Comparison of ENCODE assay signal across 12 cellular contexts in genomic region chr19:38793186-38793585, GRCh38. TPM values are rescaled to one million over a fixed set of nuclear protein-coding genes. Genes with fewer than 3 reads are reported as not detected.
DNase-seq lines count a peak whose midpoint lies in the region; ATAC-seq, FAIRE-seq and TF ChIP-seq lines count a peak whose summit lies in the region.
"Had no signal": no experiment of that assay in that cellular context is flagged by ENCODE, and none has a peak within 500 bp of the region (broad histone marks: within the 10 kb centered on the region; RNA-seq: fewer than 3 reads in every experiment).

No MANE protein-coding gene starts in this region.

- H3K79me2 ChIP-seq in HepG2 (ENCODE audit: insufficient read depth, low read length) (no peaks in the 10 kb centered on the region), neural progenitor cell (ENCODE audit: low read depth) (no peaks in the 10 kb centered on the region)

- H3K9ac ChIP-seq in HepG2 (ENCODE audit: insufficient read depth, low read depth, low read length), result no peak overlapping the region
- H3K9ac ChIP-seq in adipocyte (ENCODE audit: low read length), result no peak overlapping the region
- H3K9ac ChIP-seq in iPS-15b (ENCODE audit: low read depth, low read length), result no peak overlapping the region
- no peak overlapping the region for H3K9ac ChIP-seq in neural progenitor cell

- peaks cover 7% of the 10 kb centered on the region for H3K9me3 Mint-ChIP-seq in neural progenitor cell

- in situ Hi-C loops in HepG2 (cut with HindIII; ENCODE audit: extremely low pct_ligation_motif_present, low pct_unique_long_range_greater_than_20kb), result no loop called here

- H3K4me1 ChIP-seq in HepG2 (ENCODE audit: insufficient read depth, low read length), result peaks cover 19% of the 10 kb centered on the region
- H3K4me1 ChIP-seq in right lobe of liver, result no peaks in the 10 kb centered on the region
- H3K4me1 ChIP-seq in adipocyte (ENCODE audit: control insufficient read depth, insufficient read depth, low read length), result no peaks in the 10 kb centered on the region
- peaks cover 3% of the 10 kb centered on the region for H3K4me1 ChIP-seq in iPS-15b (ENCODE audit: control insufficient read depth, insufficient read depth, low read length)
- no peaks in the 10 kb centered on the region for H3K4me1 ChIP-seq in neural progenitor cell
- no peaks in the 10 kb centered on the region for H3K4me1 ChIP-seq in BE2C

- H3K27ac ChIP-seq in HepG2 (ENCODE audit: extremely low read length, insufficient read depth, low read length) (no peak overlapping the region), right lobe of liver (no peak overlapping the region), neural progenitor cell (no peak overlapping the region)

- TF ChIP-seq EP300 in HepG2 (IDR thresholded peaks at IDR 0.05; ENCODE audit: low read depth in 2 of 2, low read length in 2 of 2) (no peak), HepG2 (CRISPR knock-in tag; IDR thresholded peaks at IDR 0.05; ENCODE audit: borderline replicate concordance) (no peak)

- intact Hi-C loops in HepG2 (cut with micrococcal nuclease; ENCODE audit: unreplicated experiment), result no loop called here
- intact Hi-C loops in right lobe of liver (cut with DNase I), result no loop called here

- TF ChIP-seq CTCF in HepG2 (CRISPR knock-in tag; IDR thresholded peaks at IDR 0.05) (no peak), right lobe of liver (IDR thresholded peaks at IDR 0.05) (no peak), neural progenitor cell (IDR thresholded peaks at IDR 0.05) (no peak), BE2C (IDR thresholded peaks at IDR 0.05; ENCODE audit: low read depth, low read length) (no peak)

- TF ChIP-seq POLR2A in HepG2 (IDR thresholded peaks at IDR 0.05; ENCODE audit: insufficient read depth in 1 of 2, low read depth in 2 of 2, low read length in 2 of 2), result no peak
- no peak for TF ChIP-seq POLR2A in right lobe of liver (IDR thresholded peaks at IDR 0.05)

- DNase-seq in HepG2 (ENCODE audit: low spot score) (no peak), right lobe of liver (no peak), adipocyte (ENCODE audit: low read depth) (peak; percentile 29), NCI-H82 (lab: John Stamatoyannopoulos, UW) (no peak), neural progenitor cell (ENCODE audit: low spot score) (no peak), left lobe of liver (ENCODE audit: low spot score) (no peak), BE2C (no peak)
- DNase-seq: NCI-H446, occipital lobe had no signal

- H4K20me1 ChIP-seq in HepG2 (ENCODE audit: insufficient read depth, low read length) (no peaks in the 10 kb centered on the region), neural progenitor cell (ENCODE audit: low read depth) (no peaks in the 10 kb centered on the region)

- no peak for ATAC-seq in HepG2
- ATAC-seq in right lobe of liver, result no peak
- no peak for ATAC-seq in left lobe of liver
- ATAC-seq: HCT116 had no signal

- H2AFZ ChIP-seq in HepG2 (ENCODE audit: low read length), result no peak overlapping the region
- H2AFZ ChIP-seq in neural progenitor cell (replicated peaks), result no peak overlapping the region

- H3K4me3 Mint-ChIP-seq in neural progenitor cell, result no peak overlapping the region

- no peaks in the 10 kb centered on the region for H3K27me3 ChIP-seq in HepG2 (ENCODE audit: control insufficient read depth in 1 of 2, insufficient read depth in 2 of 2, low read length in 2 of 2)
- no peaks in the 10 kb centered on the region for H3K27me3 ChIP-seq in right lobe of liver
- H3K27me3 ChIP-seq in adipocyte (replicated peaks; ENCODE audit: control insufficient read depth, insufficient read depth, low read length), result no peaks in the 10 kb centered on the region
- H3K27me3 ChIP-seq in iPS-15b (ENCODE audit: control insufficient read depth, insufficient read depth, low read length), result no peaks in the 10 kb centered on the region
- H3K27me3 ChIP-seq in neural progenitor cell, result no peaks in the 10 kb centered on the region
- no peaks in the 10 kb centered on the region for H3K27me3 ChIP-seq in BE2C
- H3K27me3 ChIP-seq: heart left ventricle had no signal

- no peak for FAIRE-seq in HepG2 (lab: Jason Lieb, UNC)

- H3K36me3 ChIP-seq in HepG2 (replicated peaks in 1 of 2; ENCODE audit: control insufficient read depth in 1 of 2, insufficient read depth in 2 of 2, low read length in 2 of 2) (no peaks in the 10 kb centered on the region), right lobe of liver (no peaks in the 10 kb centered on the region), adipocyte (ENCODE audit: control insufficient read depth, insufficient read depth, low read length, severe bottlenecking) (no peaks in the 10 kb centered on the region), iPS-15b (ENCODE audit: control insufficient read depth, insufficient read depth, low read length) (no peaks in the 10 kb centered on the region), neural progenitor cell (no peaks in the 10 kb centered on the region), BE2C (no peaks in the 10 kb centered on the region)
- H3K36me3 ChIP-seq: heart left ventricle had no signal

- CTCF ChIA-PET in HepG2 (lab: Yijun Ruan, JAX; ENCODE audit: low intra/inter-chr PET ratio, low total read pairs), result no interaction called here

- H3K9me3 ChIP-seq in HepG2 (ENCODE audit: low read length), result no peaks in the 10 kb centered on the region
- no peaks in the 10 kb centered on the region for H3K9me3 ChIP-seq in right lobe of liver
- no peaks in the 10 kb centered on the region for H3K9me3 ChIP-seq in adipocyte (ENCODE audit: control insufficient read depth, low read length)
- H3K9me3 ChIP-seq in iPS-15b (ENCODE audit: control insufficient read depth, insufficient read depth, low read length), result no peaks in the 10 kb centered on the region
- H3K9me3 ChIP-seq in neural progenitor cell (ENCODE audit: low read depth), result no peaks in the 10 kb centered on the region
- no peaks in the 10 kb centered on the region for H3K9me3 ChIP-seq in BE2C
- H3K9me3 ChIP-seq: heart left ventricle had no signal

- 65% methylated on average over 8 of the region's 8 CpGs for WGBS in HepG2 (ENCODE audit: low lambda C conversion rate)
- 81% methylated on average over 7 of the region's 8 CpGs for WGBS in right lobe of liver (ENCODE audit: insufficient coverage, low coverage, low lambda C conversion rate, missing lambda C conversion rate)

- H3K4me3 ChIP-seq in HepG2 (replicated peaks in 1 of 3; ENCODE audit: insufficient read depth in 1 of 3, low read depth in 2 of 3, low read length in 3 of 3), result no peak overlapping the region
- no peak overlapping the region for H3K4me3 ChIP-seq in right lobe of liver
- no peak overlapping the region for H3K4me3 ChIP-seq in adipocyte (ENCODE audit: low read length)
- peak overlapping the region; percentile 53 for H3K4me3 ChIP-seq in iPS-15b (ENCODE audit: low read depth, low read length)
- no peak overlapping the region for H3K4me3 ChIP-seq in neural progenitor cell
- H3K4me3 ChIP-seq in BE2C (ENCODE audit: low read depth, low read length), result no peak overlapping the region

- no peaks in the 10 kb centered on the region for H3F3A ChIP-seq in neural progenitor cell (ENCODE audit: low read depth)

- no peak overlapping the region for H3K27ac Mint-ChIP-seq in neural progenitor cell

- H3K4me2 ChIP-seq in HepG2 (ENCODE audit: low read depth, low read length), result peak overlapping the region; percentile 16; the same call in 1 of the 2 replicates
- no peak overlapping the region for H3K4me2 ChIP-seq in neural progenitor cell

- BruUV-seq in HepG2 (replicated peaks; lab: Mats Ljungman, UMichigan), result no TSS peak

- peaks cover 5% of the 10 kb centered on the region for H3K4me1 Mint-ChIP-seq in neural progenitor cell

- H3K27me3 Mint-ChIP-seq in neural progenitor cell (ENCODE audit: insufficient read depth, low read depth), result peaks cover 2% of the 10 kb centered on the region

- POLR2A ChIA-PET in HepG2 (lab: Yijun Ruan, JAX), result interaction anchor here (1.6 kb wide), 1 partner anchor 18 kb away, joined by 5 read pairs; no protein-coding TSS in a partner anchor

- TF ChIP-seq RAD21 in HepG2 (CRISPR knock-in tag; IDR thresholded peaks at IDR 0.05), result no peak

- H3K36me3 Mint-ChIP-seq in neural progenitor cell, result no peaks in the 10 kb centered on the region

RNA-seq across cellular contexts. Expression of gene LGALS7B, which starts 4.2 kb away (rescaled TPM):
- total RNA-seq in HepG2 (2016; rRNA removed; fragmentation: Illumina TruSeq; extraction: Trizol) (0.73 and 1.7 TPM in 2 replicates), right lobe of liver (not detected), neural progenitor cell (ENCODE audit: low replicate concordance) (not detected in 2 replicates), left lobe of liver (not detected)
- not detected in 2 replicates for total RNA-seq in HepG2 (2016; cell fraction: cytosol; rRNA removed; fragmentation: Illumina TruSeq; extraction: Trizol; ENCODE audit: low read depth)
- total RNA-seq in HepG2 (2016; cell fraction: insoluble cytoplasmic fraction; rRNA removed; fragmentation: Illumina TruSeq; extraction: Trizol), result 0.80 and 2.9 TPM in 2 replicates
- 0.77 TPM in 1 of 2 replicates, not detected in the other for total RNA-seq in HepG2 (2016; cell fraction: membrane; rRNA removed; fragmentation: Illumina TruSeq; extraction: Trizol)
- not detected in 2 replicates for total RNA-seq in HepG2 (2016; cell fraction: nucleus; rRNA removed; fragmentation: Illumina TruSeq; extraction: Trizol)
- 2.1 and 4.0 TPM in 2 replicates for polyA plus RNA-seq in HepG2 (2011; rRNA removed)
- polyA plus RNA-seq in HepG2 (2011; cell fraction: cytosol; rRNA removed), result 4.6 and 7.7 TPM in 2 replicates
- polyA plus RNA-seq in HepG2 (2011; cell fraction: nucleus; rRNA removed), result 2.3 and 3.2 TPM in 2 replicates
- polyA plus RNA-seq in HepG2 (2012), result 1.6 and 3.8 TPM in 2 replicates
- 0.27 and 0.35 TPM in 2 replicates for polyA plus RNA-seq in HepG2 (2016; cell fraction: cytosol; fragmentation: Illumina TruSeq; extraction: Trizol; ENCODE audit: low read depth)
- 1.1 and 1.9 TPM in 2 replicates for polyA plus RNA-seq in HepG2 (2016; cell fraction: insoluble cytoplasmic fraction; fragmentation: Illumina TruSeq; extraction: Trizol; ENCODE audit: low read depth)
- 0.50 TPM in 1 of 2 replicates, not detected in the other for polyA plus RNA-seq in HepG2 (2016; cell fraction: membrane; fragmentation: Illumina TruSeq; extraction: Trizol; ENCODE audit: low read depth)
- polyA plus RNA-seq in HepG2 (2016; cell fraction: nucleus; fragmentation: Illumina TruSeq; extraction: Trizol; ENCODE audit: insufficient read depth, low read depth), result 2.2 TPM in 1 of 2 replicates, not detected in the other
- polyA minus RNA-seq in HepG2 (2011; rRNA and poly(A)+ RNA removed; ENCODE audit: low replicate concordance), result 0.37 TPM in 1 of 2 replicates, not detected in the other
- polyA minus RNA-seq in HepG2 (2011; cell fraction: cytosol; rRNA and poly(A)+ RNA removed), result 2.1 TPM in 1 of 2 replicates, not detected in the other
- not detected in 2 replicates for polyA minus RNA-seq in HepG2 (2011; cell fraction: nucleus; rRNA and poly(A)+ RNA removed)
- not detected for polyA plus RNA-seq in BE2C (2012; ENCODE audit: insufficient read depth, insufficient read length, low read depth)
- total RNA-seq: heart left ventricle, occipital lobe had no signal
- polyA plus RNA-seq: heart left ventricle had no signal

RNA-seq across cellular contexts. Expression of gene LGALS4, which starts 19.6 kb away (rescaled TPM):
- total RNA-seq in HepG2 (2016; rRNA removed; fragmentation: Illumina TruSeq; extraction: Trizol) (0.24 and 0.32 TPM in 2 replicates), right lobe of liver (100 to 1,000 TPM in 5 of 6 experiments, 10 to 100 TPM in 1; 21.0 to 376 (median 186) TPM), neural progenitor cell (ENCODE audit: low replicate concordance) (0.31 TPM in 1 of 2 replicates, not detected in the other), left lobe of liver (102 TPM)
- total RNA-seq in HepG2 (2016; cell fraction: cytosol; rRNA removed; fragmentation: Illumina TruSeq; extraction: Trizol; ENCODE audit: low read depth), result not detected in 2 replicates
- 0.39 TPM in 1 of 2 replicates, not detected in the other for total RNA-seq in HepG2 (2016; cell fraction: insoluble cytoplasmic fraction; rRNA removed; fragmentation: Illumina TruSeq; extraction: Trizol)
- 0.31 TPM in 1 of 2 replicates, not detected in the other for total RNA-seq in HepG2 (2016; cell fraction: membrane; rRNA removed; fragmentation: Illumina TruSeq; extraction: Trizol)
- total RNA-seq in HepG2 (2016; cell fraction: nucleus; rRNA removed; fragmentation: Illumina TruSeq; extraction: Trizol), result 0.28 and 0.41 TPM in 2 replicates
- 0.48 and 0.71 TPM in 2 replicates for polyA plus RNA-seq in HepG2 (2011; rRNA removed)
- polyA plus RNA-seq in HepG2 (2011; cell fraction: cytosol; rRNA removed), result 0.26 and 0.30 TPM in 2 replicates
- 2.4 and 2.9 TPM in 2 replicates for polyA plus RNA-seq in HepG2 (2011; cell fraction: nucleus; rRNA removed)
- polyA plus RNA-seq in HepG2 (2012), result 0.59 and 0.87 TPM in 2 replicates
- 0.17 TPM in 1 of 2 replicates, not detected in the other for polyA plus RNA-seq in HepG2 (2016; cell fraction: cytosol; fragmentation: Illumina TruSeq; extraction: Trizol; ENCODE audit: low read depth)
- polyA plus RNA-seq in HepG2 (2016; cell fraction: insoluble cytoplasmic fraction; fragmentation: Illumina TruSeq; extraction: Trizol; ENCODE audit: low read depth), result not detected in 2 replicates
- polyA plus RNA-seq in HepG2 (2016; cell fraction: membrane; fragmentation: Illumina TruSeq; extraction: Trizol; ENCODE audit: low read depth), result 0.26 TPM in 1 of 2 replicates, not detected in the other
- polyA plus RNA-seq in HepG2 (2016; cell fraction: nucleus; fragmentation: Illumina TruSeq; extraction: Trizol; ENCODE audit: insufficient read depth, low read depth), result 2.4 TPM in 1 of 2 replicates, not detected in the other
- 0.42 and 0.68 TPM in 2 replicates for polyA minus RNA-seq in HepG2 (2011; rRNA and poly(A)+ RNA removed; ENCODE audit: low replicate concordance)
- polyA minus RNA-seq in HepG2 (2011; cell fraction: cytosol; rRNA and poly(A)+ RNA removed), result not detected in 2 replicates
- 0.90 and 3.0 TPM in 2 replicates for polyA minus RNA-seq in HepG2 (2011; cell fraction: nucleus; rRNA and poly(A)+ RNA removed)
- polyA plus RNA-seq in BE2C (2012; ENCODE audit: insufficient read depth, insufficient read length, low read depth), result not detected

RNA-seq across cellular contexts. Expression of gene LGALS7, which starts 19.9 kb away (rescaled TPM):
- not detected in 2 replicates for total RNA-seq in HepG2 (2016; rRNA removed; fragmentation: Illumina TruSeq; extraction: Trizol)
- not detected in 2 replicates for total RNA-seq in HepG2 (2016; cell fraction: cytosol; rRNA removed; fragmentation: Illumina TruSeq; extraction: Trizol; ENCODE audit: low read depth)
- total RNA-seq in HepG2 (2016; cell fraction: insoluble cytoplasmic fraction; rRNA removed; fragmentation: Illumina TruSeq; extraction: Trizol), result not detected in 2 replicates
- 0.93 TPM in 1 of 2 replicates, not detected in the other for total RNA-seq in HepG2 (2016; cell fraction: membrane; rRNA removed; fragmentation: Illumina TruSeq; extraction: Trizol)
- total RNA-seq in HepG2 (2016; cell fraction: nucleus; rRNA removed; fragmentation: Illumina TruSeq; extraction: Trizol), result not detected in 2 replicates
- polyA plus RNA-seq in HepG2 (2011; rRNA removed), result 0.73 and 0.85 TPM in 2 replicates
- 1.6 and 1.9 TPM in 2 replicates for polyA plus RNA-seq in HepG2 (2011; cell fraction: cytosol; rRNA removed)
- polyA plus RNA-seq in HepG2 (2011; cell fraction: nucleus; rRNA removed), result 1.7 and 2.4 TPM in 2 replicates
- 0.35 TPM in 1 of 2 replicates, not detected in the other for polyA plus RNA-seq in HepG2 (2012)
- polyA plus RNA-seq in HepG2 (2016; cell fraction: cytosol; fragmentation: Illumina TruSeq; extraction: Trizol; ENCODE audit: low read depth), result not detected in 2 replicates
- polyA plus RNA-seq in HepG2 (2016; cell fraction: insoluble cytoplasmic fraction; fragmentation: Illumina TruSeq; extraction: Trizol; ENCODE audit: low read depth), result not detected in 2 replicates
- polyA plus RNA-seq in HepG2 (2016; cell fraction: membrane; fragmentation: Illumina TruSeq; extraction: Trizol; ENCODE audit: low read depth), result 0.63 TPM in 1 of 2 replicates, not detected in the other
- polyA plus RNA-seq in HepG2 (2016; cell fraction: nucleus; fragmentation: Illumina TruSeq; extraction: Trizol; ENCODE audit: insufficient read depth, low read depth), result not detected in 2 replicates
- 0.58 TPM in 1 of 2 replicates, not detected in the other for polyA minus RNA-seq in HepG2 (2011; rRNA and poly(A)+ RNA removed; ENCODE audit: low replicate concordance)
- not detected in 2 replicates for polyA minus RNA-seq in HepG2 (2011; cell fraction: cytosol; rRNA and poly(A)+ RNA removed)
- polyA minus RNA-seq in HepG2 (2011; cell fraction: nucleus; rRNA and poly(A)+ RNA removed), result 0.99 TPM in 1 of 2 replicates, not detected in the other
- not detected for total RNA-seq in right lobe of liver
- not detected in 2 replicates for total RNA-seq in neural progenitor cell (ENCODE audit: low replicate concordance)
- not detected for total RNA-seq in left lobe of liver
- polyA plus RNA-seq in BE2C (2012; ENCODE audit: insufficient read depth, insufficient read length, low read depth), result not detected
- total RNA-seq: heart left ventricle had no signal

RNA-seq across cellular contexts. Expression of gene ECH1, which starts 38.4 kb away (rescaled TPM):
- total RNA-seq in HepG2 (2016; rRNA removed; fragmentation: Illumina TruSeq; extraction: Trizol), result 45.4 and 54.8 TPM in 2 replicates
- total RNA-seq in HepG2 (2016; cell fraction: cytosol; rRNA removed; fragmentation: Illumina TruSeq; extraction: Trizol; ENCODE audit: low read depth), result 17.9 and 23.1 TPM in 2 replicates
- total RNA-seq in HepG2 (2016; cell fraction: insoluble cytoplasmic fraction; rRNA removed; fragmentation: Illumina TruSeq; extraction: Trizol), result 41.2 and 57.4 TPM in 2 replicates
- total RNA-seq in HepG2 (2016; cell fraction: membrane; rRNA removed; fragmentation: Illumina TruSeq; extraction: Trizol), result 15.1 and 19.6 TPM in 2 replicates
- 31.4 and 37.2 TPM in 2 replicates for total RNA-seq in HepG2 (2016; cell fraction: nucleus; rRNA removed; fragmentation: Illumina TruSeq; extraction: Trizol)
- 198 and 277 TPM in 2 replicates for polyA plus RNA-seq in HepG2 (2011; rRNA removed)
- polyA plus RNA-seq in HepG2 (2011; cell fraction: cytosol; rRNA removed), result 180 and 200 TPM in 2 replicates
- polyA plus RNA-seq in HepG2 (2011; cell fraction: nucleus; rRNA removed), result 123 and 139 TPM in 2 replicates
- 231 and 273 TPM in 2 replicates for polyA plus RNA-seq in HepG2 (2012)
- 49.8 and 49.9 TPM in 2 replicates for polyA plus RNA-seq in HepG2 (2016; cell fraction: cytosol; fragmentation: Illumina TruSeq; extraction: Trizol; ENCODE audit: low read depth)
- polyA plus RNA-seq in HepG2 (2016; cell fraction: insoluble cytoplasmic fraction; fragmentation: Illumina TruSeq; extraction: Trizol; ENCODE audit: low read depth), result 244 and 262 TPM in 2 replicates
- 43.5 and 46.5 TPM in 2 replicates for polyA plus RNA-seq in HepG2 (2016; cell fraction: membrane; fragmentation: Illumina TruSeq; extraction: Trizol; ENCODE audit: low read depth)
- 142 and 151 TPM in 2 replicates for polyA plus RNA-seq in HepG2 (2016; cell fraction: nucleus; fragmentation: Illumina TruSeq; extraction: Trizol; ENCODE audit: insufficient read depth, low read depth)
- polyA minus RNA-seq in HepG2 (2011; rRNA and poly(A)+ RNA removed; ENCODE audit: low replicate concordance), result 119 and 143 TPM in 2 replicates
- 74.8 and 77.1 TPM in 2 replicates for polyA minus RNA-seq in HepG2 (2011; cell fraction: cytosol; rRNA and poly(A)+ RNA removed)
- polyA minus RNA-seq in HepG2 (2011; cell fraction: nucleus; rRNA and poly(A)+ RNA removed), result 30.3 and 39.7 TPM in 2 replicates
- 100 to 1,000 TPM; 158 to 466 (median 286) TPM for total RNA-seq in right lobe of liver
- 52.2 and 92.9 TPM in 2 replicates for total RNA-seq in neural progenitor cell (ENCODE audit: low replicate concordance)
- 439 TPM for total RNA-seq in left lobe of liver
- polyA plus RNA-seq in BE2C (2012; ENCODE audit: insufficient read depth, insufficient read length, low read depth), result 550 TPM

RNA-seq across cellular contexts. Expression of gene CAPN12, which starts 48.9 kb away (rescaled TPM):
- 0.62 and 1.6 TPM in 2 replicates for total RNA-seq in HepG2 (2016; rRNA removed; fragmentation: Illumina TruSeq; extraction: Trizol)
- total RNA-seq in HepG2 (2016; cell fraction: cytosol; rRNA removed; fragmentation: Illumina TruSeq; extraction: Trizol; ENCODE audit: low read depth), result 1.0 and 1.2 TPM in 2 replicates
- total RNA-seq in HepG2 (2016; cell fraction: insoluble cytoplasmic fraction; rRNA removed; fragmentation: Illumina TruSeq; extraction: Trizol), result 0.30 and 1.3 TPM in 2 replicates
- 0.49 and 0.59 TPM in 2 replicates for total RNA-seq in HepG2 (2016; cell fraction: membrane; rRNA removed; fragmentation: Illumina TruSeq; extraction: Trizol)
- total RNA-seq in HepG2 (2016; cell fraction: nucleus; rRNA removed; fragmentation: Illumina TruSeq; extraction: Trizol), result 2.3 and 2.9 TPM in 2 replicates
- 13.6 and 20.4 TPM in 2 replicates for polyA plus RNA-seq in HepG2 (2011; rRNA removed)
- 3.4 and 3.8 TPM in 2 replicates for polyA plus RNA-seq in HepG2 (2011; cell fraction: cytosol; rRNA removed)
- polyA plus RNA-seq in HepG2 (2011; cell fraction: nucleus; rRNA removed), result 230 and 249 TPM in 2 replicates
- 8.4 and 11.4 TPM in 2 replicates for polyA plus RNA-seq in HepG2 (2012)
- polyA plus RNA-seq in HepG2 (2016; cell fraction: cytosol; fragmentation: Illumina TruSeq; extraction: Trizol; ENCODE audit: low read depth), result 0.35 and 0.73 TPM in 2 replicates
- 0.66 and 0.96 TPM in 2 replicates for polyA plus RNA-seq in HepG2 (2016; cell fraction: insoluble cytoplasmic fraction; fragmentation: Illumina TruSeq; extraction: Trizol; ENCODE audit: low read depth)
- polyA plus RNA-seq in HepG2 (2016; cell fraction: membrane; fragmentation: Illumina TruSeq; extraction: Trizol; ENCODE audit: low read depth), result 0.66 and 0.81 TPM in 2 replicates
- polyA plus RNA-seq in HepG2 (2016; cell fraction: nucleus; fragmentation: Illumina TruSeq; extraction: Trizol; ENCODE audit: insufficient read depth, low read depth), result 16.2 and 18.9 TPM in 2 replicates
- polyA minus RNA-seq in HepG2 (2011; rRNA and poly(A)+ RNA removed; ENCODE audit: low replicate concordance), result 4.4 TPM in 1 of 2 replicates, not detected in the other
- 0.69 and 2.0 TPM in 2 replicates for polyA minus RNA-seq in HepG2 (2011; cell fraction: cytosol; rRNA and poly(A)+ RNA removed)
- polyA minus RNA-seq in HepG2 (2011; cell fraction: nucleus; rRNA and poly(A)+ RNA removed), result 10.0 and 11.6 TPM in 2 replicates
- 10 to 100 TPM in 3 of 6 experiments, 1 to 10 TPM in 3; 2.2 to 45.3 (median 16.3) TPM for total RNA-seq in right lobe of liver
- total RNA-seq in neural progenitor cell (ENCODE audit: low replicate concordance), result 1.0 and 4.9 TPM in 2 replicates
- total RNA-seq in left lobe of liver, result 30.9 TPM
- not detected for polyA plus RNA-seq in BE2C (2012; ENCODE audit: insufficient read depth, insufficient read length, low read depth)
- total RNA-seq: occipital lobe had no signal

Comparison
In these comparisons a context has a peak if more than half of its experiments do, and no peak if none do; other contexts are left out.
1. RNA of gene LGALS4, which starts 19.6 kb away (total RNA-seq): 21.0 to 376 TPM in right lobe of liver and 102 TPM in left lobe of liver (single experiment); 0.24 to 0.41 TPM in HepG2 and 0.31 TPM in neural progenitor cell; every median in the first group is over 10 times any median in the second.